ENCODE assay signal across 8 cellular contexts in genomic region chr20:50731055-50731929, GRCh38. TPM values are rescaled to one million over a fixed set of nuclear protein-coding genes. Genes with fewer than 3 reads are reported as not detected.
DNase-seq lines count a peak whose midpoint lies in the region; ATAC-seq and TF ChIP-seq lines count a peak whose summit lies in the region.

A gene with protein sequence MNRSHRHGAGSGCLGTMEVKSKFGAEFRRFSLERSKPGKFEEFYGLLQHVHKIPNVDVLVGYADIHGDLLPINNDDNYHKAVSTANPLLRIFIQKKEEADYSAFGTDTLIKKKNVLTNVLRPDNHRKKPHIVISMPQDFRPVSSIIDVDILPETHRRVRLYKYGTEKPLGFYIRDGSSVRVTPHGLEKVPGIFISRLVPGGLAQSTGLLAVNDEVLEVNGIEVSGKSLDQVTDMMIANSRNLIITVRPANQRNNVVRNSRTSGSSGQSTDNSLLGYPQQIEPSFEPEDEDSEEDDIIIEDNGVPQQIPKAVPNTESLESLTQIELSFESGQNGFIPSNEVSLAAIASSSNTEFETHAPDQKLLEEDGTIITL (plus strand): TSS chr20:50731580. CDS start chr20:50731787, 207 bp downstream.

- peaks cover 16% of the 10 kb centered on the region for H3K4me1 Mint-ChIP-seq in activated B cell treated with CpG ODN at 0.5 μM for 24 hours

- POLR2A ChIA-PET in activated B cell treated with CpG ODN at 0.5 μM for 24 hours (lab: Charles Lee): interaction anchor here (0.5 to 1.4 kb wide), 7 partner anchors 18 to 830 kb away, joined by 3 to 4 read pairs (median 3); partner anchors contain the start of genes ADNP, BCAS4 and CEBPB

- TF ChIP-seq CTCF in AG10803 (conservative IDR thresholded peaks at IDR 0.05; ENCODE audit: low read length) (no peak), activated B cell treated with CpG ODN at 0.5 μM for 24 hours (IDR thresholded peaks at IDR 0.05) (no peak)

- H3K9me3 Mint-ChIP-seq in activated B cell treated with CpG ODN at 0.5 μM for 24 hours: no peaks in the 10 kb centered on the region

- H3K36me3 Mint-ChIP-seq in activated B cell treated with CpG ODN at 0.5 μM for 24 hours (ENCODE audit: low read depth): peaks cover 1% of the 10 kb centered on the region

- H3K27ac Mint-ChIP-seq in activated B cell treated with CpG ODN at 0.5 μM for 24 hours: peak within 1 kb of the TSS; percentile 71

- peak within 1 kb of the TSS; percentile 89 for H3K4me3 Mint-ChIP-seq in activated B cell treated with CpG ODN at 0.5 μM for 24 hours

- CTCF ChIA-PET in activated B cell treated with CpG ODN at 0.5 μM for 24 hours (lab: Charles Lee): interaction anchor here (0.9 kb wide), 1 partner anchor 18 kb away, joined by 3 read pairs; no protein-coding TSS in a partner anchor

- peaks cover 2% of the 10 kb centered on the region for H3K27me3 Mint-ChIP-seq in activated B cell treated with CpG ODN at 0.5 μM for 24 hours

- intact Hi-C loops in activated B cell treated with CpG ODN at 0.5 μM for 24 hours (cut with micrococcal nuclease): loop anchor here (1.0 to 10.0 kb wide), 11 partner anchors 18 to 1461 kb away; partner anchors contain the start of genes ADNP, CEBPB, PTPN1 and ZFP64

- peak within 1 kb of the TSS; percentile 62 for H3K27ac ChIP-seq in caudate nucleus (ENCODE audit: low read depth, low read length)

- peak within 1 kb of the TSS; percentile 65 for H3K4me3 ChIP-seq in AG10803 (ENCODE audit: low read length)

- DNase-seq in AG10803 (ENCODE audit: low read depth) (peak; percentile 84), NCI-H226 (peak; percentile 97), activated B cell treated with CpG ODN at 0.5 μM for 24 hours (peak; percentile 98), caudate nucleus (lab: John Stamatoyannopoulos, UW) (peak; percentile 60 to 99 (median 93)), inferior parietal cortex (ENCODE audit: extremely low spot score) (peak; percentile 93), smooth muscle cell of the brain vasculature (ENCODE audit: low read depth, low spot score) (peak; percentile 76)

- ATAC-seq in GM19035 (IDR thresholded peaks at IDR 0.05; ENCODE audit: unreplicated experiment): peak; percentile 91
- ATAC-seq in HG03280 (IDR thresholded peaks at IDR 0.05; ENCODE audit: unreplicated experiment): peak; percentile 91
- ATAC-seq in activated B cell treated with CpG ODN at 0.5 μM for 24 hours (ENCODE audit: low read depth): peak; percentile 94

RNA-seq across cellular contexts. Expression of the gene that starts here (rescaled TPM):
- total RNA-seq in activated B cell treated with CpG ODN at 0.5 μM for 24 hours: 3.8 and 5.7 TPM in 2 replicates

Comparison
In these comparisons a context has a peak if more than half of its experiments do, and no peak if none do; other contexts are left out.
1. Peak in every context shown above with its lines: DNase-seq, ATAC-seq, H3K4me3 ChIP-seq and H3K27ac ChIP-seq.